In genomic region chr1:187714501-187714900, GRCh38 we compare ENCODE assay signal across 25 cellular contexts.
"Had no signal": no experiment of that assay in that cellular context is flagged by ENCODE, and none has a peak within 500 bp of the region (broad histone marks: within the 10 kb centered on the region; RNA-seq: fewer than 3 reads in every experiment).

No MANE protein-coding gene starts in this region.

- H3K27ac ChIP-seq: left ventricle myocardium inferior, neural progenitor cell, neutrophil, ovary, right atrium auricular region, right lobe of liver, skin epidermis, suprapubic skin, thoracic aorta, tibial artery, upper lobe of right lung had no signal

- H3K4me1 ChIP-seq: left ventricle myocardium inferior, neural progenitor cell, right atrium auricular region, right lobe of liver, suprapubic skin, tibial artery, upper lobe of right lung had no signal

- H3K27me3 ChIP-seq: neural progenitor cell, neutrophil, ovary, right atrium auricular region, right lobe of liver, suprapubic skin, tibial artery, upper lobe of right lung had no signal

- H3K36me3 ChIP-seq: left ventricle myocardium inferior, neural progenitor cell, neutrophil, ovary, right atrium auricular region, right lobe of liver, suprapubic skin, thoracic aorta, tibial artery, upper lobe of right lung had no signal

- H3K4me3 ChIP-seq: left ventricle myocardium inferior, lung, neural progenitor cell, ovary, right atrium auricular region, right lobe of liver, skin epidermis, suprapubic skin, thoracic aorta, tibial artery, upper lobe of right lung had no signal

- H3K4me2 ChIP-seq: neural progenitor cell had no signal

- FAIRE-seq: urothelium cell line had no signal

- H3K9me3 ChIP-seq: neutrophil, ovary, right atrium auricular region, right lobe of liver, suprapubic skin, thoracic aorta, tibial artery, upper lobe of right lung had no signal

- H3K9ac ChIP-seq: neural progenitor cell had no signal

- ATAC-seq: natural killer cell; right lobe of liver; stimulated activated effector memory CD8-positive, alpha-beta T cell treated with anti-CD3 and anti-CD28 coated beads, Interleukin-12 subunit alpha, Interleukin-12 subunit beta, amount 100 ng/mL, for 72 hours; upper lobe of right lung had no signal

- DNase-seq: islet precursor cell; left ventricle myocardium inferior; mesendoderm; naive B cell; natural killer cell; nephron progenitor cell; occipital lobe; ovary; right lobe of liver; stimulated activated CD4-positive, alpha-beta T cell treated with anti-CD3 and anti-CD28 coated beads, Interleukin-12 subunit alpha, Interleukin-12 subunit beta, amount 100 ng/mL, for 4 hours; stimulated activated CD4-positive, alpha-beta T cell treated with anti-CD3 and anti-CD28 coated beads, Interleukin-15, amount 100 ng/mL, for 24 hours; stimulated activated CD4-positive, alpha-beta T cell treated with anti-CD3 and anti-CD28 coated beads, Interleukin-2, amount 100 ng/mL, for 24 hours; stimulated activated CD4-positive, alpha-beta T cell treated with anti-CD3 and anti-CD28 coated beads, Interleukin-4, amount 100 ng/mL, for 1 hour; stimulated activated naive CD4-positive, alpha-beta T cell; tibial artery; upper lobe of right lung had no signal
